ENCODE assay signal across 35 cellular contexts in the genomic region with DNA sequence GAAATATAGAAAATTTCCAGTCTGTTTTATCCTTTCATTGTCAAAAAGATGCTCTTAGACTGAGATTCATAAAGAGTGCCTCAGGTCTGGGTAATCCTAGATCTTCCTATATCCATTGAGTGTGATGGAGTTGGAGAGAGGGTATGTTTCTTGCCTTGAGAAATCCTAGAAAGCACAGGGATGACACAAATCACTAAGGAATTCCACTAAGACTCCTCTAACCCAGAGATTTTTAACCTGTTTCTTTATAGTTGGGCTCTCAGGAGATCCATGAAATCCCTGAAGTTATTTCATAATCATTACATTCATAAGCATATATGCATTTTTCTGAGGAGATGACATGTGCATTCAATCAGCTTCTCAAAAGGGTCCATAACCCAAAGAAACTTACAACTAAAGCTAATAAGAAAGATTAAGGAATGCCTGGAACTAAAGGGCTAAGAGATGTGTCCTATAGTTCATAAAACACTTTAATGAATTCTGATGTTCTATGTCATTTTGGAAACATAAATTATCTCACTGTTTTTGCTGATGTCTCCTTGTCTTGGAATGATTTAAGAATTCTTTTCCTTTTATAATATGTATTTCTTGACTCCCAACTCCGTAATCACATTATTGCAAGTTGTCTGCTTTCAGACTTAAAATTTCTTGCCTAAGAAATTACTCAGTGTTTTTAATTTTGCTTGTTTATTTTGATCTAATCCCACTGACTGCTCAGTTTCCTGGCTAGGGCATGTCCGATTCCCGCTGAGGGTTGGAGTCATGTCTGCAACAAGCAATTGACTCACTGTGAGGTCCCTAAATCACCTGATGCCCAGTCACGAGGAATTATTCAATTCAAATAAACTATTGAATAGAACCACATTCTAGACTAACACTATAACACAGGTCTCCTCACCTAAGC. TPM values are rescaled to one million over a fixed set of nuclear protein-coding genes. Genes with fewer than 3 reads are reported as not detected.
DNase-seq lines count a peak whose midpoint lies in the region; ATAC-seq and TF ChIP-seq lines count a peak whose summit lies in the region.
"Had no signal": no experiment of that assay in that cellular context is flagged by ENCODE, and none has a peak within 500 bp of the region (broad histone marks: within the 10 kb centered on the region; RNA-seq: fewer than 3 reads in every experiment).

No MANE protein-coding gene starts in this region.

- no peak overlapping the region for H3K4me3 Mint-ChIP-seq in chondrocyte (ENCODE audit: unreplicated experiment)
- H3K4me3 Mint-ChIP-seq: activated CD4-positive, alpha-beta T cell treated with anti-CD3 and anti-CD28 coated beads for 36 hours; activated T-cell treated with anti-CD3 and anti-CD28 coated beads, Interleukin-2, amount 50 U/mL, for 24 hours; natural killer cell; stimulated activated memory B cell treated with anti-CD40 and anti-IgM and Interleukin-4, amounts not matched to agents 10 μg/mL and 1 μg/mL and 100 μg/mL, for 72 hours had no signal

- H3K27ac ChIP-seq in GM23248 (no peak overlapping the region), PC-3 (ENCODE audit: low read length) (no peak overlapping the region), right cardiac atrium (ENCODE audit: low read length) (no peak overlapping the region), aorta (ENCODE audit: low read depth in 1 of 2, low read length in 2 of 2) (no peak overlapping the region)
- H3K27ac ChIP-seq: adrenal gland, hepatocyte, vagina had no signal

- no peak overlapping the region for H2AFZ ChIP-seq in GM23248
- no peak overlapping the region for H2AFZ ChIP-seq in PC-3 (ENCODE audit: low read length)
- H2AFZ ChIP-seq: hepatocyte had no signal

- 7 to 14% methylated on average over 4 of the region's 4 CpGs for WGBS in GM23248 (ENCODE audit: low coverage in 1 of 2, low lambda C conversion rate in 2 of 2, missing lambda C conversion rate in 2 of 2), 2 experiments
- WGBS in right cardiac atrium = 74% methylated on average over 4 of the region's 4 CpGs
- 37 to 56% methylated on average over 4 of the region's 4 CpGs for WGBS in aorta, 2 donors

- peak; percentile 2 for DNase-seq in GM23248
- DNase-seq in PC-3 = peak; percentile 52
- no peak for DNase-seq in chondrocyte (ENCODE audit: low spot score)
- DNase-seq in kidney tubule cell (ENCODE audit: low spot score) = peak; percentile 9
- DNase-seq in GF-D8 (lab: John Stamatoyannopoulos, UW) = no peak
- no peak for DNase-seq in right cardiac atrium
- no peak for DNase-seq in aorta
- no peak for DNase-seq in NCI-H69 (lab: John Stamatoyannopoulos, UW)
- DNase-seq: ACHN; activated CD4-positive, alpha-beta T cell treated with anti-CD3 and anti-CD28 coated beads for 36 hours; activated CD8-positive, alpha-beta memory T cell treated with anti-CD3 and anti-CD28 coated beads for 24 hours; activated naive CD4-positive, alpha-beta T cell; activated T-cell treated with anti-CD3 and anti-CD28 coated beads, Interleukin-2, amount 50 U/mL, for 24 hours; adrenal gland; COR-L47; dermis blood vessel endothelial cell; DMS79; left ventricle myocardium superior; natural killer cell; NCI-H1417 treated with DMSO at 0.1 percent for 48 hours; NCI-H2107; stimulated activated CD4-positive, alpha-beta T cell treated with anti-CD3 and anti-CD28 coated beads, Interleukin-4, amount 100 ng/mL, for 1 hour had no signal

- H3K4me1 ChIP-seq in GM23248 (ENCODE audit: insufficient read depth) = no peaks in the 10 kb centered on the region
- H3K4me1 ChIP-seq in PC-3 (ENCODE audit: insufficient read depth, low read length) = 0 out of 2 replicates have a peak, but pooled peaks cover 7% of the 10 kb centered on the region
- H3K4me1 ChIP-seq in right cardiac atrium (ENCODE audit: control insufficient read depth, insufficient read depth, low read length) = no peaks in the 10 kb centered on the region
- no peaks in the 10 kb centered on the region for H3K4me1 ChIP-seq in aorta (ENCODE audit: control insufficient read depth in 1 of 2, insufficient read depth in 2 of 2, low read length in 2 of 2)
- H3K4me1 ChIP-seq: adrenal gland, HAP-1, vagina had no signal

- H3K27ac Mint-ChIP-seq in chondrocyte (ENCODE audit: unreplicated experiment) = peak overlapping the region; percentile 24
- H3K27ac Mint-ChIP-seq: activated CD4-positive, alpha-beta T cell treated with anti-CD3 and anti-CD28 coated beads for 36 hours; activated T-cell treated with anti-CD3 and anti-CD28 coated beads, Interleukin-2, amount 50 U/mL, for 24 hours; natural killer cell; stimulated activated memory B cell treated with anti-CD40 and anti-IgM and Interleukin-4, amounts not matched to agents 10 μg/mL and 1 μg/mL and 100 μg/mL, for 72 hours had no signal

- no TSS peak for BruUV-seq in PC-3 (replicated peaks; lab: Mats Ljungman, UMichigan)

- no peaks in the 10 kb centered on the region for H3K36me3 Mint-ChIP-seq in chondrocyte (ENCODE audit: low read depth)
- H3K36me3 Mint-ChIP-seq: natural killer cell; stimulated activated memory B cell treated with anti-CD40 and anti-IgM and Interleukin-4, amounts not matched to agents 10 μg/mL and 1 μg/mL and 100 μg/mL, for 72 hours had no signal

- H3K27me3 Mint-ChIP-seq in chondrocyte (ENCODE audit: low read depth) = peaks cover 6% of the 10 kb centered on the region

- intact Hi-C loops in PC-3 (cut with micrococcal nuclease) (no loop called here), right cardiac atrium (cut with DNase I) (no loop called here), aorta (cut with DNase I) (no loop called here)

- H3K9ac ChIP-seq in GM23248 = no peak overlapping the region
- H3K9ac ChIP-seq in PC-3 (ENCODE audit: low read length) = no peak overlapping the region

- 0 out of 2 replicates have a peak, but pooled peaks have one; percentile 31 for ATAC-seq in PC-3
- no peak for ATAC-seq in right cardiac atrium
- ATAC-seq in aorta (ENCODE audit: low FRiP score) = no peak
- ATAC-seq: activated CD4-positive, alpha-beta T cell treated with anti-CD3 and anti-CD28 coated beads for 36 hours; left ventricle myocardium superior; natural killer cell; Panc1; stimulated activated memory B cell treated with anti-CD40 and anti-IgM and Interleukin-4, amounts not matched to agents 10 μg/mL and 1 μg/mL and 100 μg/mL, for 72 hours had no signal

- H3K27me3 ChIP-seq in GM23248 (replicated peaks; ENCODE audit: insufficient read depth) = peaks cover 5% of the 10 kb centered on the region; the same call in 1 of the 2 replicates
- H3K27me3 ChIP-seq in PC-3 (ENCODE audit: low read length) = peaks cover 9% of the 10 kb centered on the region
- no peaks in the 10 kb centered on the region for H3K27me3 ChIP-seq in right cardiac atrium (ENCODE audit: control insufficient read depth, insufficient read depth)
- H3K27me3 ChIP-seq in aorta (ENCODE audit: control insufficient read depth in 1 of 2, insufficient read depth in 2 of 2, low read length in 1 of 2) = no peaks in the 10 kb centered on the region
- H3K27me3 ChIP-seq: adrenal gland, hepatocyte, vagina had no signal

- no peak for TF ChIP-seq CTCF in PC-3 (conservative IDR thresholded peaks at IDR 0.05; ENCODE audit: low read depth, low read length)
- no peak for TF ChIP-seq CTCF in chondrocyte (IDR thresholded peaks at IDR 0.05)

- in situ Hi-C loops in GM23248 (cut with MboI) = loop anchor here (25.0 kb wide), 1 partner anchor 828 kb away; no protein-coding TSS in a partner anchor

- no peaks in the 10 kb centered on the region for H3K79me2 ChIP-seq in GM23248 (ENCODE audit: insufficient read depth)
- H3K79me2 ChIP-seq in PC-3 (ENCODE audit: low read length) = no peaks in the 10 kb centered on the region
- H3K79me2 ChIP-seq: hepatocyte had no signal

- H3K4me2 ChIP-seq in GM23248 (ENCODE audit: unreplicated experiment) = no peak overlapping the region
- H3K4me2 ChIP-seq in PC-3 (ENCODE audit: low read length) = 0 out of 2 replicates have a peak overlapping the region, but pooled peaks have one; percentile 4
- H3K4me2 ChIP-seq: hepatocyte had no signal

- H3F3A ChIP-seq in GM23248 (ENCODE audit: insufficient read depth) (no peaks in the 10 kb centered on the region), PC-3 (ENCODE audit: low read length, unreplicated experiment) (no peaks in the 10 kb centered on the region)

- H3K9me2 ChIP-seq in GM23248 (ENCODE audit: insufficient read depth) = no peaks in the 10 kb centered on the region
- H3K9me2 ChIP-seq in PC-3 (replicated peaks; ENCODE audit: low read length) = no peaks in the 10 kb centered on the region

- H3K9me3 Mint-ChIP-seq in chondrocyte (ENCODE audit: low read depth) = no peaks in the 10 kb centered on the region
- H3K9me3 Mint-ChIP-seq: activated T-cell treated with anti-CD3 and anti-CD28 coated beads, Interleukin-2, amount 50 U/mL, for 24 hours; stimulated activated memory B cell treated with anti-CD40 and anti-IgM and Interleukin-4, amounts not matched to agents 10 μg/mL and 1 μg/mL and 100 μg/mL, for 72 hours had no signal

- H4K20me1 ChIP-seq in GM23248 (ENCODE audit: insufficient read depth) (no peaks in the 10 kb centered on the region), PC-3 (ENCODE audit: low read length) (no peaks in the 10 kb centered on the region)

- H3K36me3 ChIP-seq in GM23248 (ENCODE audit: low read depth) (no peaks in the 10 kb centered on the region), PC-3 (ENCODE audit: low read depth, low read length) (no peaks in the 10 kb centered on the region), aorta (ENCODE audit: control insufficient read depth in 1 of 2, insufficient read depth in 2 of 2, low read length in 1 of 2) (no peaks in the 10 kb centered on the region)
- H3K36me3 ChIP-seq: adrenal gland, HAP-1, vagina had no signal

- H3K9me3 ChIP-seq in GM23248 (ENCODE audit: low read depth) (no peaks in the 10 kb centered on the region), PC-3 (ENCODE audit: low read length) (no peaks in the 10 kb centered on the region), right cardiac atrium (ENCODE audit: control insufficient read depth, low read length) (no peaks in the 10 kb centered on the region), aorta (ENCODE audit: control insufficient read depth, low read length) (peaks cover 2% of the 10 kb centered on the region)
- H3K9me3 ChIP-seq: adrenal gland, HAP-1, vagina had no signal

- CTCF ChIA-PET in PC-3 (lab: Charles Lee) = no interaction called here

- H3K4me1 Mint-ChIP-seq in chondrocyte (ENCODE audit: low read depth) = peaks cover 11% of the 10 kb centered on the region
- H3K4me1 Mint-ChIP-seq: activated CD4-positive, alpha-beta T cell treated with anti-CD3 and anti-CD28 coated beads for 36 hours; natural killer cell; stimulated activated memory B cell treated with anti-CD40 and anti-IgM and Interleukin-4, amounts not matched to agents 10 μg/mL and 1 μg/mL and 100 μg/mL, for 72 hours had no signal

- POLR2A ChIA-PET in PC-3 (lab: Charles Lee; ENCODE audit: unreplicated experiment) = no interaction called here

- H3K4me3 ChIP-seq in GM23248 = no peak overlapping the region
- H3K4me3 ChIP-seq in PC-3 (ENCODE audit: low read length) = no peak overlapping the region
- no peak overlapping the region for H3K4me3 ChIP-seq in right cardiac atrium (ENCODE audit: low read length)
- no peak overlapping the region for H3K4me3 ChIP-seq in aorta (ENCODE audit: low read length in 2 of 2)
- H3K4me3 ChIP-seq: adrenal gland, HAP-1, hepatocyte, vagina had no signal

RNA-seq across cellular contexts. Expression of a gene that starts 2.8 kb away (rescaled TPM):
- total RNA-seq in GM23248 (2014; rRNA removed; shearing (Covaris generic)) = not detected in 2 replicates
- polyA plus RNA-seq in GM23248 (2016; fragmentation: Nextera tagmentation; extraction: Ambion mirVana) = not detected in 2 replicates
- 0.40 TPM in 1 of 2 replicates, not detected in the other for total RNA-seq in PC-3 (2014; rRNA removed)
- not detected in 3 replicates for total RNA-seq in chondrocyte
- not detected for total RNA-seq in right cardiac atrium
- polyA plus RNA-seq in right cardiac atrium = not detected
- not detected for total RNA-seq in aorta
- polyA plus RNA-seq in aorta = not detected
- total RNA-seq: activated CD4-positive, alpha-beta T cell treated with anti-CD3 and anti-CD28 coated beads for 36 hours; adrenal gland; cardiac septum; dermis blood vessel endothelial cell; hepatocyte; left ventricle myocardium superior; natural killer cell; NCI-H460; osteoblast; renal cortical epithelial cell; SK-MEL-5; T-helper 1 cell treated with Interleukin-12 subunit alpha and Interleukin-12 subunit beta and Interleukin-4 antibody, amounts not matched to agents 30 ng/mL and 1 ng/mL, for 36 hours; temporal lobe; vagina had no signal
- polyA plus RNA-seq: adrenal gland, BJ, hepatocyte had no signal

RNA-seq across cellular contexts. Expression of a gene that starts 43.6 kb away (rescaled TPM):
- not detected in 2 replicates for total RNA-seq in GM23248 (2014; rRNA removed; shearing (Covaris generic))
- polyA plus RNA-seq in GM23248 (2016; fragmentation: Nextera tagmentation; extraction: Ambion mirVana) (not detected in 2 replicates), right cardiac atrium (not detected), aorta (not detected)
- total RNA-seq in PC-3 (2014; rRNA removed) (0.04 TPM in 1 of 2 replicates, not detected in the other), chondrocyte (not detected in 3 replicates), right cardiac atrium (not detected), aorta (not detected)
- total RNA-seq: activated CD4-positive, alpha-beta T cell treated with anti-CD3 and anti-CD28 coated beads for 36 hours; adrenal gland; cardiac septum; dermis blood vessel endothelial cell; hepatocyte; left ventricle myocardium superior; natural killer cell; NCI-H460; osteoblast; renal cortical epithelial cell; T-helper 1 cell treated with Interleukin-12 subunit alpha and Interleukin-12 subunit beta and Interleukin-4 antibody, amounts not matched to agents 30 ng/mL and 1 ng/mL, for 36 hours; temporal lobe; vagina had no signal
- polyA plus RNA-seq: adrenal gland, BJ, hepatocyte had no signal

Comparison
In these comparisons a context has a peak if more than half of its experiments do, and no peak if none do; other contexts are left out.
1. DNase-seq: peak in GM23248 (single experiment), PC-3 (single experiment) and kidney tubule cell (single experiment); none in chondrocyte (single experiment), GF-D8 (single experiment), right cardiac atrium (0 of 3), aorta (0 of 2) and NCI-H69 (single experiment).